In genomic region chr2:232506713-232507112, GRCh38 we compare ENCODE assay signal across 2 cellular contexts.
TF ChIP-seq lines count a peak whose summit lies in the region.

No MANE protein-coding gene starts in this region.

TF ChIP-seq in SK-N-SH, 30 proteins besides CTCF, POLR2A, EP300 and RAD21 (continued from another document):
- TF ChIP-seq SIN3A (IDR thresholded peaks at IDR 0.05; ENCODE audit: borderline replicate concordance, low read depth, low read length): no peak
- no peak for TF ChIP-seq JUND (IDR thresholded peaks at IDR 0.05)
- TF ChIP-seq USF1 (IDR thresholded peaks at IDR 0.05; ENCODE audit: borderline replicate concordance, low read depth): no peak

TF ChIP-seq in SK-N-SH treated with all-trans-retinoic acid at 6 μM for 48 hours, 23 proteins besides CTCF, POLR2A, EP300 and RAD21 (continued from another document):
- TF ChIP-seq ZNF70 (CRISPR knock-in tag; IDR thresholded peaks at IDR 0.05): no peak
TF ChIP-seq in SK-N-SH treated with all-trans-retinoic acid at 6 μM for 48 hours: peak in this region for 0.
